8 cellular contexts compared by ENCODE assay signal in genomic region chr12:117196334-117196733, GRCh38. TPM values are rescaled to one million over a fixed set of nuclear protein-coding genes. Genes with fewer than 3 reads are reported as not detected.
DNase-seq lines count a peak whose midpoint lies in the region; ATAC-seq, FAIRE-seq and TF ChIP-seq lines count a peak whose summit lies in the region.
"Not testable (repeated sequence)": the region's sequence is repeated elsewhere in the genome, so short reads cannot be mapped to it uniquely, and the experiment has no call there.

No MANE protein-coding gene starts in this region.

- not testable (repeated sequence) for H3K4me2 ChIP-seq in GM23338; K562 (ENCODE audit: insufficient read depth, low read length); endothelial cell of umbilical vein (ENCODE audit: insufficient read depth, low read length)

- in situ Hi-C loops in K562 (cut with MboI): not testable (repeated sequence)

- DNase-seq in GM23338 (ENCODE audit: low spot score); HEK293T (ENCODE audit: extremely low spot score); K562 (ENCODE audit: extremely low read depth in 1 of 4, low spot score in 3 of 4); endothelial cell of umbilical vein (ENCODE audit: low read depth, low spot score): not testable (repeated sequence)
- DNase-seq in chondrocyte (ENCODE audit: low spot score) (peak; percentile 9), cardiac septum (ENCODE audit: low spot score) (peak; percentile 54), mesenteric fat pad (ENCODE audit: low spot score) (peak; percentile 57), sciatic nerve (ENCODE audit: low spot score) (peak; percentile 8)

- not testable (repeated sequence) for H3K9me3 ChIP-seq in K562 (replicated peaks; ENCODE audit: control insufficient read depth, insufficient read depth, low read depth, low read length); endothelial cell of umbilical vein (replicated peaks; ENCODE audit: control insufficient read depth, insufficient read depth, low read length)

- not testable (repeated sequence) for TF ChIP-seq CTCF in GM23338 (conservative IDR thresholded peaks at IDR 0.05; ENCODE audit: low read depth in 2 of 2); K562 (IDR thresholded peaks at IDR 0.05 in 2 of 3, conservative IDR thresholded peaks at IDR 0.05 in 1 of 3; ENCODE audit: insufficient read depth in 2 of 3, low read depth in 1 of 3, low read length in 3 of 3); chondrocyte (IDR thresholded peaks at IDR 0.05); endothelial cell of umbilical vein (IDR thresholded peaks at IDR 0.05; ENCODE audit: extremely low read depth in 1 of 2, insufficient read depth in 1 of 2, low read depth in 1 of 2, low read length in 2 of 2)

- H4K20me1 ChIP-seq in GM23338 (replicated peaks; ENCODE audit: insufficient read depth); K562 (replicated peaks; ENCODE audit: control insufficient read depth, insufficient read depth, low read length); endothelial cell of umbilical vein (replicated peaks; ENCODE audit: control insufficient read depth, extremely low read depth, insufficient read depth, low read length): not testable (repeated sequence)

- not testable (repeated sequence) for H3K27me3 ChIP-seq in GM23338 (ENCODE audit: insufficient read depth); endothelial cell of umbilical vein (ENCODE audit: control insufficient read depth in 2 of 2, insufficient read depth in 2 of 2, low read length in 2 of 2)
- peaks cover 20 to 33% of the 10 kb centered on the region in 2 experiments for H3K27me3 ChIP-seq in K562 (ENCODE audit: control insufficient read depth in 2 of 2, insufficient read depth in 2 of 2, low read length in 2 of 2)

- H3K36me3 Mint-ChIP-seq in GM23338 (ENCODE audit: low read depth); chondrocyte (ENCODE audit: low read depth): not testable (repeated sequence)

- H3K4me1 ChIP-seq in GM23338 (ENCODE audit: insufficient read depth); K562 (replicated peaks in 1 of 2; ENCODE audit: control insufficient read depth in 2 of 2, insufficient read depth in 2 of 2, low read length in 2 of 2); endothelial cell of umbilical vein (ENCODE audit: control insufficient read depth, extremely low read depth, insufficient read depth, low read length): not testable (repeated sequence)

- not testable (repeated sequence) for H3K4me3 Mint-ChIP-seq in GM23338; chondrocyte (ENCODE audit: unreplicated experiment)

- not testable (repeated sequence) for ATAC-seq in GM23338, K562, sciatic nerve

- not testable (repeated sequence) for H3K9me1 ChIP-seq in K562 (ENCODE audit: control insufficient read depth, insufficient read depth, low read length); endothelial cell of umbilical vein (replicated peaks; ENCODE audit: control insufficient read depth, extremely low read depth, insufficient read depth, low read length)

- not testable (repeated sequence) for H3K9me3 Mint-ChIP-seq in GM23338; chondrocyte (ENCODE audit: low read depth)

- not testable (repeated sequence) for H3K27me3 Mint-ChIP-seq in GM23338 (ENCODE audit: insufficient read depth, low read depth, poor library complexity)
- H3K27me3 Mint-ChIP-seq in chondrocyte (ENCODE audit: low read depth): peaks cover 18% of the 10 kb centered on the region

- intact Hi-C loops in K562 (cut with micrococcal nuclease); cardiac septum (cut with DNase I); sciatic nerve (cut with DNase I): not testable (repeated sequence)
- intact Hi-C loops in endothelial cell of umbilical vein (cut with micrococcal nuclease): loop anchor here (5.0 kb wide), 1 partner anchor 946 kb away; no protein-coding TSS in a partner anchor

- BruUV-seq in K562 (replicated peaks; lab: Mats Ljungman, UMichigan); endothelial cell of umbilical vein (replicated peaks; lab: Mats Ljungman, UMichigan): not testable (repeated sequence)

- dilution Hi-C loops in endothelial cell of umbilical vein (cut with MboI; ENCODE audit: extremely low pct_ligation_motif_present, low sequenced_read_pairs): not testable (repeated sequence)

- 3% methylated on average over 6 of the region's 6 CpGs for WGBS in K562 (ENCODE audit: insufficient coverage, low coverage, missing lambda C conversion rate)

- TF ChIP-seq POLR2A in K562 (conservative IDR thresholded peaks at IDR 0.05); endothelial cell of umbilical vein (IDR thresholded peaks at IDR 0.05; ENCODE audit: low read depth, low read length): not testable (repeated sequence)

- FAIRE-seq in K562 (lab: Jason Lieb, UNC) (peak; percentile 11), endothelial cell of umbilical vein (lab: Jason Lieb, UNC) (peak; percentile 28)

- not testable (repeated sequence) for H3K27ac Mint-ChIP-seq in GM23338; chondrocyte (ENCODE audit: unreplicated experiment)

- not testable (repeated sequence) for H3K36me3 ChIP-seq in GM23338 (ENCODE audit: insufficient read depth); K562 (ENCODE audit: control insufficient read depth, insufficient read depth, low read length); endothelial cell of umbilical vein (ENCODE audit: control insufficient read depth in 2 of 2, extremely low read depth in 1 of 2, insufficient read depth in 2 of 2, low read length in 2 of 2)

- H3K4me1 Mint-ChIP-seq in GM23338; chondrocyte (ENCODE audit: low read depth): not testable (repeated sequence)

- not testable (repeated sequence) for H3K27ac ChIP-seq in GM23338 (ENCODE audit: low read depth); K562 (ENCODE audit: extremely low read depth, low read depth, low read length); endothelial cell of umbilical vein (ENCODE audit: insufficient read depth, low read depth, low read length)

- 0 out of 2 replicates have a peak overlapping the region, but pooled peaks have one; percentile 2 for H2AFZ ChIP-seq in GM23338
- not testable (repeated sequence) for H2AFZ ChIP-seq in K562 (ENCODE audit: low read depth, low read length); endothelial cell of umbilical vein (ENCODE audit: low read depth, low read length)

- TF ChIP-seq EP300 in K562 (IDR thresholded peaks at IDR 0.05; ENCODE audit: low read length): not testable (repeated sequence)

- not testable (repeated sequence) for TF ChIP-seq RAD21 in K562 (CRISPR knock-in tag; conservative IDR thresholded peaks at IDR 0.05 in 1 of 2, IDR thresholded peaks at IDR 0.05 in 1 of 2)

- POLR2A ChIA-PET in HEK293T (lab: Yijun Ruan, JAX); K562 (lab: Yijun Ruan, JAX); endothelial cell of umbilical vein (lab: Charles Lee): not testable (repeated sequence)

- CTCF ChIA-PET in HEK293T (lab: Yijun Ruan, JAX): interaction anchor here (0.7 kb wide), 1 partner anchor 13 kb away, joined by 3 read pairs; no protein-coding TSS in a partner anchor
- CTCF ChIA-PET in K562 (lab: Yijun Ruan, JAX; ENCODE audit: low intra/inter-chr PET ratio): not testable (repeated sequence)
- CTCF ChIA-PET in endothelial cell of umbilical vein (lab: Charles Lee): interaction anchor here (1.2 kb wide), 1 partner anchor 661 kb away, joined by 4 read pairs; no protein-coding TSS in a partner anchor

- not testable (repeated sequence) for H3F3A ChIP-seq in GM23338 (replicated peaks; ENCODE audit: low read depth)

- H3K79me2 ChIP-seq in GM23338 (replicated peaks; ENCODE audit: insufficient read depth); K562 (ENCODE audit: control insufficient read depth, insufficient read depth, low read length); endothelial cell of umbilical vein (ENCODE audit: control insufficient read depth, insufficient read depth, low read length): not testable (repeated sequence)

- not testable (repeated sequence) for H3K4me3 ChIP-seq in GM23338; K562; endothelial cell of umbilical vein (replicated peaks in 1 of 3; ENCODE audit: insufficient read depth in 1 of 3, low read depth in 1 of 3, low read length in 3 of 3)

- not testable (repeated sequence) for H3K9me2 ChIP-seq in GM23338 (ENCODE audit: insufficient read depth)

- H3K9ac ChIP-seq in K562 (ENCODE audit: insufficient read depth in 1 of 2, low read depth in 2 of 2, low read length in 2 of 2); endothelial cell of umbilical vein (replicated peaks; ENCODE audit: extremely low read depth, insufficient read depth, low read length): not testable (repeated sequence)

RNA-seq across cellular contexts. Expression of gene FBXO21, which starts 6.1 kb away (rescaled TPM):
- total RNA-seq in GM23338 (2014; rRNA removed; shearing (Covaris generic)): 84.2 and 126 TPM in 2 replicates
- polyA plus RNA-seq in GM23338 (2016; fragmentation: Nextera tagmentation; extraction: Ambion mirVana) (46.3 and 46.4 TPM in 2 replicates), K562 (2011; rRNA removed) (5.9 and 11.2 TPM in 2 replicates), K562 (2014; fragmentation: Illumina TruSeq; extraction: Trizol) (7.1 and 7.4 TPM in 2 replicates), K562 (2014; fragmentation: Nextera tagmentation; extraction: Ambion mirVana) (1 to 10 TPM; 3.0 to 4.0 TPM), K562 (2014; rRNA removed) (15.2 and 16.3 TPM in 2 replicates), endothelial cell of umbilical vein (66.7 and 80.6 TPM in 2 replicates)
- 15.2 and 18.4 TPM in 2 replicates for total RNA-seq in K562 (2011; cell fraction: chromatin; rRNA removed; ENCODE audit: low replicate concordance)
- 13.4 and 17.0 TPM in 2 replicates for total RNA-seq in K562 (2011; cell fraction: nucleolus; rRNA removed)
- 11.4 and 15.2 TPM in 2 replicates for total RNA-seq in K562 (2011; cell fraction: nucleoplasm; rRNA removed)
- total RNA-seq in K562 (2014; rRNA removed) (35.4 and 50.9 TPM in 2 replicates), K562 (2014; rRNA removed; fragmentation: Illumina TruSeq; extraction: Trizol) (9.1 and 10.1 TPM in 2 replicates), K562 (2015; rRNA removed; fragmentation: Illumina TruSeq; extraction: Trizol) (8.3 and 8.6 TPM in 2 replicates), K562 (2021) (13.4 and 13.8 TPM in 2 replicates), chondrocyte (28.5 to 39.2 TPM (median 29.3 TPM) in 3 replicates), endothelial cell of umbilical vein (41.6 and 41.7 TPM in 2 replicates), cardiac septum (51.9 TPM), mesenteric fat pad (17.4 TPM), sciatic nerve (42.9 TPM)
- polyA plus RNA-seq in K562 (2011; cell fraction: cytosol; rRNA removed): 12.2 and 43.9 TPM in 2 replicates
- 6.3 and 22.4 TPM in 2 replicates for polyA plus RNA-seq in K562 (2011; cell fraction: nucleus; rRNA removed)
- 7.1 and 10.5 TPM in 2 replicates for polyA plus RNA-seq in K562 (2012)
- 14.2 and 15.8 TPM in 2 replicates for polyA minus RNA-seq in K562 (2011; rRNA and poly(A)+ RNA removed)
- 12.2 and 17.8 TPM in 2 replicates for polyA minus RNA-seq in K562 (2011; cell fraction: cytosol; rRNA and poly(A)+ RNA removed)
- 2.6 and 12.0 TPM in 2 replicates for polyA minus RNA-seq in K562 (2011; cell fraction: nucleus; rRNA and poly(A)+ RNA removed)
- 20.1 and 27.5 TPM in 2 replicates for polyA plus RNA-seq in endothelial cell of umbilical vein (2011; cell fraction: cytosol; rRNA removed)
- polyA plus RNA-seq in endothelial cell of umbilical vein (2011; cell fraction: nucleus; rRNA removed): 21.3 and 35.7 TPM in 2 replicates
- polyA plus RNA-seq in endothelial cell of umbilical vein (2012): 26.1 and 26.6 TPM in 2 replicates
- polyA minus RNA-seq in endothelial cell of umbilical vein: 115 and 128 TPM in 2 replicates
- 45.8 TPM for polyA minus RNA-seq in endothelial cell of umbilical vein (2011; cell fraction: cytosol; rRNA and poly(A)+ RNA removed)
- polyA minus RNA-seq in endothelial cell of umbilical vein (2011; cell fraction: nucleus; rRNA and poly(A)+ RNA removed): 17.6 and 28.5 TPM in 2 replicates
